1 cellular context compared by ENCODE assay signal in the genomic region with DNA sequence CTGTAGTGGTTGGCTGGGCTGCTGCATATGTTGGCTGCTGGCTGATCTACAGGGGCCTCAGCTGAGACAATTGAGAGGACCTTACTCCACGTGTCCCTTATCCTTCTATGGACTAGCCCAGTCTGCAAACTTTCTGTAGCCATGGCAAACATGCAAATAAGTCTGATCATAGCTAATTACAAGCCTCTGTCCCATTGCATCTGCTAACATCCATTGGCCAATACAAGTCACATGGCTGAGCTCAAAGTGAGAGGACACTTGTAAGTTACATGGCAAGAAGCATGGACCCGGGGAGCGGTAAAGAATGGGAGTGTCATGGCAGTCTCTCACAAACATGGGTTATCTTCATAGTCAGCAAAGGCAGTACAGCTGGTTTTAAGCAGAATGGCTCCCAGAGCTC.
TF ChIP-seq lines count a peak whose summit lies in the region.

No MANE protein-coding gene starts in this region.

TF ChIP-seq in GM23338, 12 proteins besides CTCF, POLR2A, EP300 and RAD21 (continued from another document):
- TF ChIP-seq, protein P1, sequence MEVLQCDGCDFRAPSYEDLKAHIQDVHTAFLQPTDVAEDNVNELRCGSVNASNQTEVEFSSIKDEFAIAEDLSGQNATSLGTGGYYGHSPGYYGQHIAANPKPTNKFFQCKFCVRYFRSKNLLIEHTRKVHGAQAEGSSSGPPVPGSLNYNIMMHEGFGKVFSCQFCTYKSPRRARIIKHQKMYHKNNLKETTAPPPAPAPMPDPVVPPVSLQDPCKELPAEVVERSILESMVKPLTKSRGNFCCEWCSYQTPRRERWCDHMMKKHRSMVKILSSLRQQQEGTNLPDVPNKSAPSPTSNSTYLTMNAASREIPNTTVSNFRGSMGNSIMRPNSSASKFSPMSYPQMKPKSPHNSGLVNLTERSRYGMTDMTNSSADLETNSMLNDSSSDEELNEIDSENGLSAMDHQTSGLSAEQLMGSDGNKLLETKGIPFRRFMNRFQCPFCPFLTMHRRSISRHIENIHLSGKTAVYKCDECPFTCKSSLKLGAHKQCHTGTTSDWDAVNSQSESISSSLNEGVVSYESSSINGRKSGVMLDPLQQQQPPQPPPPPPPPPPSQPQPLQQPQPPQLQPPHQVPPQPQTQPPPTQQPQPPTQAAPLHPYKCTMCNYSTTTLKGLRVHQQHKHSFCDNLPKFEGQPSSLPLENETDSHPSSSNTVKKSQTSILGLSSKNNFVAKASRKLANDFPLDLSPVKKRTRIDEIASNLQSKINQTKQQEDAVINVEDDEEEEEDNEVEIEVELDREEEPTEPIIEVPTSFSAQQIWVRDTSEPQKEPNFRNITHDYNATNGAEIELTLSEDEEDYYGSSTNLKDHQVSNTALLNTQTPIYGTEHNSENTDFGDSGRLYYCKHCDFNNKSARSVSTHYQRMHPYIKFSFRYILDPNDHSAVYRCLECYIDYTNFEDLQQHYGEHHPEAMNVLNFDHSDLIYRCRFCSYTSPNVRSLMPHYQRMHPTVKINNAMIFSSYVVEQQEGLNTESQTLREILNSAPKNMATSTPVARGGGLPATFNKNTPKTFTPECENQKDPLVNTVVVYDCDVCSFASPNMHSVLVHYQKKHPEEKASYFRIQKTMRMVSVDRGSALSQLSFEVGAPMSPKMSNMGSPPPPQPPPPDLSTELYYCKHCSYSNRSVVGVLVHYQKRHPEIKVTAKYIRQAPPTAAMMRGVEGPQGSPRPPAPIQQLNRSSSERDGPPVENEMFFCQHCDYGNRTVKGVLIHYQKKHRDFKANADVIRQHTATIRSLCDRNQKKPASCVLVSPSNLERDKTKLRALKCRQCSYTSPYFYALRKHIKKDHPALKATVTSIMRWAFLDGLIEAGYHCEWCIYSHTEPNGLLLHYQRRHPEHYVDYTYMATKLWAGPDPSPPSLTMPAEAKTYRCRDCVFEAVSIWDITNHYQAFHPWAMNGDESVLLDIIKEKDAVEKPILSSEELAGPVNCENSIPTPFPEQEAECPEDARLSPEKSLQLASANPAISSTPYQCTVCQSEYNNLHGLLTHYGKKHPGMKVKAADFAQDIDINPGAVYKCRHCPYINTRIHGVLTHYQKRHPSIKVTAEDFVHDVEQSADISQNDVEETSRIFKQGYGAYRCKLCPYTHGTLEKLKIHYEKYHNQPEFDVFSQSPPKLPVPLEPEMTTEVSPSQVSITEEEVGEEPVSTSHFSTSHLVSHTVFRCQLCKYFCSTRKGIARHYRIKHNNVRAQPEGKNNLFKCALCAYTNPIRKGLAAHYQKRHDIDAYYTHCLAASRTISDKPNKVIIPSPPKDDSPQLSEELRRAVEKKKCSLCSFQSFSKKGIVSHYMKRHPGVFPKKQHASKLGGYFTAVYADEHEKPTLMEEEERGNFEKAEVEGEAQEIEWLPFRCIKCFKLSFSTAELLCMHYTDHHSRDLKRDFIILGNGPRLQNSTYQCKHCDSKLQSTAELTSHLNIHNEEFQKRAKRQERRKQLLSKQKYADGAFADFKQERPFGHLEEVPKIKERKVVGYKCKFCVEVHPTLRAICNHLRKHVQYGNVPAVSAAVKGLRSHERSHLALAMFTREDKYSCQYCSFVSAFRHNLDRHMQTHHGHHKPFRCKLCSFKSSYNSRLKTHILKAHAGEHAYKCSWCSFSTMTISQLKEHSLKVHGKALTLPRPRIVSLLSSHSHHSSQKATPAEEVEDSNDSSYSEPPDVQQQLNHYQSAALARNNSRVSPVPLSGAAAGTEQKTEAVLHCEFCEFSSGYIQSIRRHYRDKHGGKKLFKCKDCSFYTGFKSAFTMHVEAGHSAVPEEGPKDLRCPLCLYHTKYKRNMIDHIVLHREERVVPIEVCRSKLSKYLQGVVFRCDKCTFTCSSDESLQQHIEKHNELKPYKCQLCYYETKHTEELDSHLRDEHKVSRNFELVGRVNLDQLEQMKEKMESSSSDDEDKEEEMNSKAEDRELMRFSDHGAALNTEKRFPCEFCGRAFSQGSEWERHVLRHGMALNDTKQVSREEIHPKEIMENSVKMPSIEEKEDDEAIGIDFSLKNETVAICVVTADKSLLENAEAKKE (CRISPR knock-in tag; IDR thresholded peaks at IDR 0.05) = no peak
- TF ChIP-seq POLR2AphosphoS5 (IDR thresholded peaks at IDR 0.05; ENCODE audit: low read depth) = no peak
- no peak for TF ChIP-seq CREB1 (CRISPR knock-in tag; IDR thresholded peaks at IDR 0.05; ENCODE audit: low read depth)
- TF ChIP-seq JUNB (IDR thresholded peaks at IDR 0.05; ENCODE audit: unreplicated experiment) = no peak
